Comparison of ENCODE assay signal across 21 cellular contexts in genomic region chr1:201619513-201619912, GRCh38.
"Had no signal": no experiment of that assay in that cellular context is flagged by ENCODE, and none has a peak within 500 bp of the region (broad histone marks: within the 10 kb centered on the region; RNA-seq: fewer than 3 reads in every experiment).

No MANE protein-coding gene starts in this region.

- H3K27ac ChIP-seq: colonic mucosa, epithelial cell of prostate, upper lobe of right lung had no signal

- H3K27me3 ChIP-seq: colonic mucosa, upper lobe of right lung had no signal

- H3K4me1 ChIP-seq: colonic mucosa had no signal

- H3K9me3 ChIP-seq: colonic mucosa, upper lobe of right lung had no signal

- DNase-seq: activated CD4-positive, alpha-beta T cell treated with anti-CD3 and anti-CD28 coated beads for 36 hours; activated CD4-positive, alpha-beta T cell treated with anti-CD3 and anti-CD28 coated beads, Interleukin-2, amount 50 U/mL, for 48 hours; activated naive CD8-positive, alpha-beta T cell treated with anti-CD3 and anti-CD28 coated beads for 36 hours; activated T-cell treated with anti-CD3 and anti-CD28 coated beads for 4 hours; amygdala; colonic mucosa; endodermal cell; foreskin fibroblast; glutamatergic neuron; hypothalamus; islet precursor cell; occipital lobe; posterior cingulate gyrus; stimulated activated CD4-positive, alpha-beta T cell treated with anti-CD3 and anti-CD28 coated beads, Interleukin-12 subunit alpha, Interleukin-12 subunit beta, amount 100 ng/mL, for 4 hours; stimulated activated CD4-positive, alpha-beta T cell treated with anti-CD3 and anti-CD28 coated beads, Interleukin-1b, Interleukin-23, amount 100 ng/mL, for 48 hours; stimulated activated CD8-positive, alpha-beta memory T cell treated with anti-CD3 and anti-CD28 coated beads, Interleukin-4, amount 100 ng/mL, for 48 hours; stimulated activated naive CD4-positive, alpha-beta T cell; upper lobe of right lung had no signal

- H3K36me3 ChIP-seq: colonic mucosa, upper lobe of right lung had no signal

- H3K4me3 ChIP-seq: colonic mucosa, lung, upper lobe of right lung had no signal

- ATAC-seq: activated CD4-positive, alpha-beta T cell treated with anti-CD3 and anti-CD28 coated beads for 36 hours; left lobe of liver; upper lobe of right lung had no signal
